Comparison of ENCODE assay signal across 14 cellular contexts in the genomic region with DNA sequence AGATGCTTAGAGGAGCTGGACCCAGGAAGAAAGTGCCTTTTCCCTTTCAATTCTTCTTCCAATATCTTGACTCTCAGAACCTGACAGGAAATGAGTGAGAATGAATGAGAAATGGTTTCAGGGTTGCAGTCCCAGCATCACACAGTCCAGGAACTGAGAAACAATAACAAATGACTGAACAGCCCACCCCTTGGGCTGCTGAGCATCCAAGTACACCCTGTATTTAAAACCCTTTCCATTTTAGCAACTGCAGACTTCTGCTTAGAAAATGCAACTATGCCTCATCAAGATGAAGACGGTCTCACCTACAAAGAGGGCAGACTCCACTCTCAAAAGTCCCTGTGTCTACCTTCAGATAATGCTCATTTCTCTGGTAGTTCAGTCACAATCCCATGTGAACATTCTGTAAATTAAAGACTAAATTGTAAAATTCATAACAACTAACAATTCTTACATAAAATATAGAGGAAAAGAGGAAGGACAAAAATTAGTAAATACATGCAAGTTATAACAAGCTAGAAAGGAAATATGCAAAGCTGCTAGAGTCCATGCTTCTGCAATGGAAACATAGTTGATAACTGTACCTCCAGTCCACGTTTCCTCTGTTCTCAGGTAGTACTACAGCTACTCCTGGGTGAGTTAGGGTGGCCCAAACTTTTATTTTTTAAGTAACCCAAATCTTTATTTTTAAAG.
A peak's percentile ranks its signal among the peaks of the same experiment; 100 is the strongest.
DNase-seq lines count a peak whose midpoint lies in the region; ATAC-seq and TF ChIP-seq lines count a peak whose summit lies in the region.
"Had no signal": no experiment of that assay in that cellular context is flagged by ENCODE, and none has a peak within 500 bp of the region (broad histone marks: within the 10 kb centered on the region; RNA-seq: fewer than 3 reads in every experiment).

No MANE protein-coding gene starts in this region.

- no peak overlapping the region for H3K9ac ChIP-seq in PC-3 (ENCODE audit: low read length)

- peaks cover 13% of the 10 kb centered on the region for H3K9me3 ChIP-seq in PC-3 (ENCODE audit: low read length)
- H3K9me3 ChIP-seq in ascending aorta: peaks cover 5 to 6% of the 10 kb centered on the region in 2 donors

- POLR2A ChIA-PET in PC-3 (lab: Charles Lee; ENCODE audit: unreplicated experiment): no interaction called here

- H3K4me1 ChIP-seq in PC-3 (ENCODE audit: insufficient read depth, low read length): no peaks in the 10 kb centered on the region
- H3K4me1 ChIP-seq in ascending aorta: no peaks in the 10 kb centered on the region
- H3K4me1 ChIP-seq: left ventricle myocardium inferior had no signal

- no peaks in the 10 kb centered on the region for H3K79me2 ChIP-seq in PC-3 (ENCODE audit: low read length)

- CTCF ChIA-PET in PC-3 (lab: Charles Lee): no interaction called here

- TF ChIP-seq CTCF in PC-3 (conservative IDR thresholded peaks at IDR 0.05; ENCODE audit: low read depth, low read length) (no peak), ascending aorta (IDR thresholded peaks at IDR 0.05) (no peak)

- no peaks in the 10 kb centered on the region for H3K36me3 ChIP-seq in PC-3 (ENCODE audit: low read depth, low read length)
- H3K36me3 ChIP-seq in ascending aorta: no peaks in the 10 kb centered on the region
- H3K36me3 ChIP-seq: left ventricle myocardium inferior had no signal

- no peak overlapping the region for H2AFZ ChIP-seq in PC-3 (ENCODE audit: low read length)

- H4K20me1 ChIP-seq in PC-3 (ENCODE audit: low read length): no peaks in the 10 kb centered on the region

- intact Hi-C loops in PC-3 (cut with micrococcal nuclease) (no loop called here), ascending aorta (cut with DNase I) (no loop called here)

- no peak overlapping the region for H3K4me2 ChIP-seq in PC-3 (ENCODE audit: low read length)

- DNase-seq in PC-3: no peak
- no peak for DNase-seq in ascending aorta (ENCODE audit: low spot score in 2 of 2)
- no peak for DNase-seq in stimulated activated CD4-positive, alpha-beta T cell treated with anti-CD3 and anti-CD28 coated beads, Interleukin-4, amount 100 ng/mL, for 4 hours
- DNase-seq in HUDEP-2 (lab: John Stamatoyannopoulos, UW; ENCODE audit: unreplicated experiment in 76 of 76): no peak
- DNase-seq: amygdala; DMS79 treated with DMSO at 0.1 percent for 48 hours; glutamatergic neuron; left ventricle myocardium inferior; NCI-H510A; stimulated activated CD4-positive, alpha-beta T cell treated with anti-CD3 and anti-CD28 coated beads, Interleukin-12 subunit alpha, Interleukin-12 subunit beta, amount 100 ng/mL, for 4 hours had no signal

- ATAC-seq in GM18511 (IDR thresholded peaks at IDR 0.05; ENCODE audit: unreplicated experiment) (peak; percentile 84), GM21381 (IDR thresholded peaks at IDR 0.05; ENCODE audit: unreplicated experiment) (peak; percentile 87), HG02938 (IDR thresholded peaks at IDR 0.05; ENCODE audit: unreplicated experiment) (peak; percentile 88), HG03565 (IDR thresholded peaks at IDR 0.05; ENCODE audit: unreplicated experiment) (peak; percentile 61), PC-3 (no peak)

- no peaks in the 10 kb centered on the region for H3K9me2 ChIP-seq in PC-3 (replicated peaks; ENCODE audit: low read length)

- H3K4me3 ChIP-seq in PC-3 (ENCODE audit: low read length): no peak overlapping the region
- H3K4me3 ChIP-seq in ascending aorta: no peak overlapping the region
- H3K4me3 ChIP-seq: left ventricle myocardium inferior had no signal

- H3F3A ChIP-seq in PC-3 (ENCODE audit: low read length, unreplicated experiment): no peaks in the 10 kb centered on the region

- H3K27me3 ChIP-seq in PC-3 (ENCODE audit: low read length) (peaks cover 63% of the 10 kb centered on the region), ascending aorta (no peaks in the 10 kb centered on the region)

- BruUV-seq in PC-3 (replicated peaks; lab: Mats Ljungman, UMichigan): no TSS peak

- H3K27ac ChIP-seq in PC-3 (ENCODE audit: low read length) (no peak overlapping the region), ascending aorta (no peak overlapping the region)
- H3K27ac ChIP-seq: left ventricle myocardium inferior had no signal
